In genomic region chr9:107624216-107624948, GRCh38 we compare ENCODE assay signal across 2 cellular contexts.
TF ChIP-seq lines count a peak whose summit lies in the region.

No MANE protein-coding gene starts in this region.

TF ChIP-seq in GM23338, 12 proteins besides CTCF, POLR2A, EP300 and RAD21 (continued from another document):
- TF ChIP-seq ZNF462 (CRISPR knock-in tag; IDR thresholded peaks at IDR 0.05): no peak
- TF ChIP-seq, protein P1, sequence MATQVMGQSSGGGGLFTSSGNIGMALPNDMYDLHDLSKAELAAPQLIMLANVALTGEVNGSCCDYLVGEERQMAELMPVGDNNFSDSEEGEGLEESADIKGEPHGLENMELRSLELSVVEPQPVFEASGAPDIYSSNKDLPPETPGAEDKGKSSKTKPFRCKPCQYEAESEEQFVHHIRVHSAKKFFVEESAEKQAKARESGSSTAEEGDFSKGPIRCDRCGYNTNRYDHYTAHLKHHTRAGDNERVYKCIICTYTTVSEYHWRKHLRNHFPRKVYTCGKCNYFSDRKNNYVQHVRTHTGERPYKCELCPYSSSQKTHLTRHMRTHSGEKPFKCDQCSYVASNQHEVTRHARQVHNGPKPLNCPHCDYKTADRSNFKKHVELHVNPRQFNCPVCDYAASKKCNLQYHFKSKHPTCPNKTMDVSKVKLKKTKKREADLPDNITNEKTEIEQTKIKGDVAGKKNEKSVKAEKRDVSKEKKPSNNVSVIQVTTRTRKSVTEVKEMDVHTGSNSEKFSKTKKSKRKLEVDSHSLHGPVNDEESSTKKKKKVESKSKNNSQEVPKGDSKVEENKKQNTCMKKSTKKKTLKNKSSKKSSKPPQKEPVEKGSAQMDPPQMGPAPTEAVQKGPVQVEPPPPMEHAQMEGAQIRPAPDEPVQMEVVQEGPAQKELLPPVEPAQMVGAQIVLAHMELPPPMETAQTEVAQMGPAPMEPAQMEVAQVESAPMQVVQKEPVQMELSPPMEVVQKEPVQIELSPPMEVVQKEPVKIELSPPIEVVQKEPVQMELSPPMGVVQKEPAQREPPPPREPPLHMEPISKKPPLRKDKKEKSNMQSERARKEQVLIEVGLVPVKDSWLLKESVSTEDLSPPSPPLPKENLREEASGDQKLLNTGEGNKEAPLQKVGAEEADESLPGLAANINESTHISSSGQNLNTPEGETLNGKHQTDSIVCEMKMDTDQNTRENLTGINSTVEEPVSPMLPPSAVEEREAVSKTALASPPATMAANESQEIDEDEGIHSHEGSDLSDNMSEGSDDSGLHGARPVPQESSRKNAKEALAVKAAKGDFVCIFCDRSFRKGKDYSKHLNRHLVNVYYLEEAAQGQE (IDR thresholded peaks at IDR 0.05; ENCODE audit: unreplicated experiment): no peak
- TF ChIP-seq ZNF114 (CRISPR knock-in tag; IDR thresholded peaks at IDR 0.05): no peak
- TF ChIP-seq JUNB (IDR thresholded peaks at IDR 0.05; ENCODE audit: unreplicated experiment): no peak
- no peak for TF ChIP-seq CREB1 (CRISPR knock-in tag; IDR thresholded peaks at IDR 0.05; ENCODE audit: low read depth)
- TF ChIP-seq ZNF331 (CRISPR knock-in tag; IDR thresholded peaks at IDR 0.05; ENCODE audit: low read depth): no peak
- no peak for TF ChIP-seq NANOG (IDR thresholded peaks at IDR 0.05; ENCODE audit: borderline replicate concordance)
- TF ChIP-seq, protein P2, sequence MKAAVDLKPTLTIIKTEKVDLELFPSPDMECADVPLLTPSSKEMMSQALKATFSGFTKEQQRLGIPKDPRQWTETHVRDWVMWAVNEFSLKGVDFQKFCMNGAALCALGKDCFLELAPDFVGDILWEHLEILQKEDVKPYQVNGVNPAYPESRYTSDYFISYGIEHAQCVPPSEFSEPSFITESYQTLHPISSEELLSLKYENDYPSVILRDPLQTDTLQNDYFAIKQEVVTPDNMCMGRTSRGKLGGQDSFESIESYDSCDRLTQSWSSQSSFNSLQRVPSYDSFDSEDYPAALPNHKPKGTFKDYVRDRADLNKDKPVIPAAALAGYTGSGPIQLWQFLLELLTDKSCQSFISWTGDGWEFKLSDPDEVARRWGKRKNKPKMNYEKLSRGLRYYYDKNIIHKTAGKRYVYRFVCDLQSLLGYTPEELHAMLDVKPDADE (IDR thresholded peaks at IDR 0.05): no peak

TF ChIP-seq in WTC11, 78 proteins besides CTCF, POLR2A, EP300 and RAD21 (continued from another document):
- TF ChIP-seq PRDM15 (CRISPR knock-in tag; IDR thresholded peaks at IDR 0.05) (no peak), NR3C1 (CRISPR knock-in tag; conservative IDR thresholded peaks at IDR 0.05; ENCODE audit: low read depth) (no peak), EMX1 (CRISPR knock-in tag; IDR thresholded peaks at IDR 0.05) (no peak), RELA (CRISPR knock-in tag; IDR thresholded peaks at IDR 0.05; ENCODE audit: borderline replicate concordance) (no peak), ZNF263 (CRISPR knock-in tag; IDR thresholded peaks at IDR 0.05; ENCODE audit: low read depth) (no peak), USF2 (CRISPR knock-in tag; IDR thresholded peaks at IDR 0.05) (no peak), MAX (CRISPR knock-in tag; IDR thresholded peaks at IDR 0.05) (no peak), MXD4 (CRISPR knock-in tag; IDR thresholded peaks at IDR 0.05; ENCODE audit: borderline replicate concordance) (no peak)
- TF ChIP-seq, protein P3, sequence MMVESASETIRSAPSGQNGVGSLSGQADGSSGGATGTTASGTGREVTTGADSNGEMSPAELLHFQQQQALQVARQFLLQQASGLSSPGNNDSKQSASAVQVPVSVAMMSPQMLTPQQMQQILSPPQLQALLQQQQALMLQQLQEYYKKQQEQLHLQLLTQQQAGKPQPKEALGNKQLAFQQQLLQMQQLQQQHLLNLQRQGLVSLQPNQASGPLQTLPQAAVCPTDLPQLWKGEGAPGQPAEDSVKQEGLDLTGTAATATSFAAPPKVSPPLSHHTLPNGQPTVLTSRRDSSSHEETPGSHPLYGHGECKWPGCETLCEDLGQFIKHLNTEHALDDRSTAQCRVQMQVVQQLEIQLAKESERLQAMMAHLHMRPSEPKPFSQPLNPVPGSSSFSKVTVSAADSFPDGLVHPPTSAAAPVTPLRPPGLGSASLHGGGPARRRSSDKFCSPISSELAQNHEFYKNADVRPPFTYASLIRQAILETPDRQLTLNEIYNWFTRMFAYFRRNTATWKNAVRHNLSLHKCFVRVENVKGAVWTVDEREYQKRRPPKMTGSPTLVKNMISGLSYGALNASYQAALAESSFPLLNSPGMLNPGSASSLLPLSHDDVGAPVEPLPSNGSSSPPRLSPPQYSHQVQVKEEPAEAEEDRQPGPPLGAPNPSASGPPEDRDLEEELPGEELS (CRISPR knock-in tag; IDR thresholded peaks at IDR 0.05): no peak
- TF ChIP-seq, protein P4, sequence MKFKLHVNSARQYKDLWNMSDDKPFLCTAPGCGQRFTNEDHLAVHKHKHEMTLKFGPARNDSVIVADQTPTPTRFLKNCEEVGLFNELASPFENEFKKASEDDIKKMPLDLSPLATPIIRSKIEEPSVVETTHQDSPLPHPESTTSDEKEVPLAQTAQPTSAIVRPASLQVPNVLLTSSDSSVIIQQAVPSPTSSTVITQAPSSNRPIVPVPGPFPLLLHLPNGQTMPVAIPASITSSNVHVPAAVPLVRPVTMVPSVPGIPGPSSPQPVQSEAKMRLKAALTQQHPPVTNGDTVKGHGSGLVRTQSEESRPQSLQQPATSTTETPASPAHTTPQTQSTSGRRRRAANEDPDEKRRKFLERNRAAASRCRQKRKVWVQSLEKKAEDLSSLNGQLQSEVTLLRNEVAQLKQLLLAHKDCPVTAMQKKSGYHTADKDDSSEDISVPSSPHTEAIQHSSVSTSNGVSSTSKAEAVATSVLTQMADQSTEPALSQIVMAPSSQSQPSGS (CRISPR knock-in tag; IDR thresholded peaks at IDR 0.05; ENCODE audit: borderline replicate concordance, low read depth): no peak
- TF ChIP-seq, protein P5, sequence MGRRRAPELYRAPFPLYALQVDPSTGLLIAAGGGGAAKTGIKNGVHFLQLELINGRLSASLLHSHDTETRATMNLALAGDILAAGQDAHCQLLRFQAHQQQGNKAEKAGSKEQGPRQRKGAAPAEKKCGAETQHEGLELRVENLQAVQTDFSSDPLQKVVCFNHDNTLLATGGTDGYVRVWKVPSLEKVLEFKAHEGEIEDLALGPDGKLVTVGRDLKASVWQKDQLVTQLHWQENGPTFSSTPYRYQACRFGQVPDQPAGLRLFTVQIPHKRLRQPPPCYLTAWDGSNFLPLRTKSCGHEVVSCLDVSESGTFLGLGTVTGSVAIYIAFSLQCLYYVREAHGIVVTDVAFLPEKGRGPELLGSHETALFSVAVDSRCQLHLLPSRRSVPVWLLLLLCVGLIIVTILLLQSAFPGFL (CRISPR knock-in tag; IDR thresholded peaks at IDR 0.05; ENCODE audit: borderline replicate concordance): no peak
- TF ChIP-seq, protein P6, sequence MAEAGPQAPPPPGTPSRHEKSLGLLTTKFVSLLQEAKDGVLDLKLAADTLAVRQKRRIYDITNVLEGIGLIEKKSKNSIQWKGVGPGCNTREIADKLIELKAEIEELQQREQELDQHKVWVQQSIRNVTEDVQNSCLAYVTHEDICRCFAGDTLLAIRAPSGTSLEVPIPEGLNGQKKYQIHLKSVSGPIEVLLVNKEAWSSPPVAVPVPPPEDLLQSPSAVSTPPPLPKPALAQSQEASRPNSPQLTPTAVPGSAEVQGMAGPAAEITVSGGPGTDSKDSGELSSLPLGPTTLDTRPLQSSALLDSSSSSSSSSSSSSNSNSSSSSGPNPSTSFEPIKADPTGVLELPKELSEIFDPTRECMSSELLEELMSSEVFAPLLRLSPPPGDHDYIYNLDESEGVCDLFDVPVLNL (CRISPR knock-in tag; IDR thresholded peaks at IDR 0.05; ENCODE audit: borderline replicate concordance, low read depth): no peak
